Comparison of ENCODE assay signal across 11 cellular contexts in genomic region chr1:18182518-18183160, GRCh38.
DNase-seq lines count a peak whose midpoint lies in the region; TF ChIP-seq lines count a peak whose summit lies in the region.
"Had no signal": no experiment of that assay in that cellular context is flagged by ENCODE, and none has a peak within 500 bp of the region (broad histone marks: within the 10 kb centered on the region; RNA-seq: fewer than 3 reads in every experiment).

No MANE protein-coding gene starts in this region.

- POLR2A ChIA-PET in HEK293 (lab: Yijun Ruan, JAX) = no interaction called here

- no peaks in the 10 kb centered on the region for H3K36me3 ChIP-seq in HEK293 (ENCODE audit: control insufficient read depth in 2 of 2, insufficient read depth in 1 of 2, low read length in 2 of 2)
- no peaks in the 10 kb centered on the region for H3K36me3 ChIP-seq in ascending aorta
- no peaks in the 10 kb centered on the region for H3K36me3 ChIP-seq in mesendoderm (ENCODE audit: control insufficient read depth, insufficient read depth, low read length)
- H3K36me3 ChIP-seq: prostate gland had no signal

- intact Hi-C loops in ascending aorta (cut with DNase I) (no loop called here), dorsolateral prefrontal cortex (cut with DNase I) (no loop called here)

- TF ChIP-seq CTCF in HEK293 (tag by site-specific recombination; IDR thresholded peaks at IDR 0.05) (no peak), ascending aorta (IDR thresholded peaks at IDR 0.05) (no peak), dorsolateral prefrontal cortex (IDR thresholded peaks at IDR 0.05 in 54 of 56, conservative IDR thresholded peaks at IDR 0.05 in 2 of 56; ENCODE audit: low read depth in 1 of 56, partially characterized antibody in 56 of 56) (no peak)

- H4K8ac ChIP-seq in mesendoderm (ENCODE audit: low read depth, low read length) = no peak overlapping the region

- H3K4me3 ChIP-seq in HEK293 (ENCODE audit: low read depth, low read length) (no peak overlapping the region), ascending aorta (no peak overlapping the region), mesendoderm (ENCODE audit: low read length) (no peak overlapping the region), dorsolateral prefrontal cortex (no peak overlapping the region)
- H3K4me3 ChIP-seq: prostate gland had no signal

- H4K5ac ChIP-seq in mesendoderm (ENCODE audit: low read length) = no peak overlapping the region

- H3K27ac ChIP-seq in HEK293 (ENCODE audit: extremely low read depth, low read depth, low read length) (no peak overlapping the region), ascending aorta (no peak overlapping the region), mesendoderm (ENCODE audit: low read depth, low read length) (no peak overlapping the region), dorsolateral prefrontal cortex (no peak overlapping the region)
- H3K27ac ChIP-seq: prostate gland had no signal

- H3K79me1 ChIP-seq in mesendoderm (ENCODE audit: low read length) = no peaks in the 10 kb centered on the region

- H3K23ac ChIP-seq in mesendoderm (ENCODE audit: low read length) = no peak overlapping the region

- no peak overlapping the region for H2AK5ac ChIP-seq in mesendoderm (ENCODE audit: low read length)

- H3K18ac ChIP-seq in mesendoderm (ENCODE audit: low read length) = no peak overlapping the region

- CTCF ChIA-PET in HEK293 (lab: Yijun Ruan, JAX) = interaction anchor here (0.5 to 0.6 kb wide), 2 partner anchors 30 to 52 kb away, joined by 3 to 4 read pairs; no protein-coding TSS in a partner anchor

- WGBS in mesendoderm (ENCODE audit: extremely low coverage, insufficient coverage, low lambda C conversion rate) = no CpG with 5 or more reads among the region's 10 CpGs

- H3K4me1 ChIP-seq in HEK293 (ENCODE audit: control insufficient read depth, insufficient read depth, low read length) = no peaks in the 10 kb centered on the region
- H3K4me1 ChIP-seq in ascending aorta = no peaks in the 10 kb centered on the region
- H3K4me1 ChIP-seq in mesendoderm (ENCODE audit: control insufficient read depth, low read depth, low read length) = peaks cover under 1% of the 10 kb centered on the region
- H3K4me1 ChIP-seq: prostate gland had no signal

- no peak overlapping the region for H2BK5ac ChIP-seq in mesendoderm (ENCODE audit: low read length)

- no peak overlapping the region for H3K4ac ChIP-seq in mesendoderm (ENCODE audit: low read depth, low read length)

- peak; percentile 49 for DNase-seq in DMS153 treated with DMSO at 0.1 percent for 48 hours (lab: John Stamatoyannopoulos, UW; ENCODE audit: unreplicated experiment)
- DNase-seq in ascending aorta (ENCODE audit: low spot score in 2 of 2) = peak; percentile 40 to 74
- DNase-seq in mesendoderm = peak; percentile 82
- DNase-seq in stimulated activated naive CD4-positive, alpha-beta T cell (lab: John Stamatoyannopoulos, UW) = no peak
- no peak for DNase-seq in dorsolateral prefrontal cortex
- DNase-seq in COLO829 (ENCODE audit: low spot score) = no peak
- DNase-seq in cerebellar nuclear complex (lab: John Stamatoyannopoulos, UW) = no peak
- DNase-seq: activated T-cell treated with anti-CD3 and anti-CD28 coated beads for 4 hours, Kasumi-1 had no signal

- H2BK15ac ChIP-seq in mesendoderm (replicated peaks; ENCODE audit: low read depth) = no peak overlapping the region

- H3K4me2 ChIP-seq in mesendoderm (ENCODE audit: low read length) = no peak overlapping the region

- H3K9me3 ChIP-seq in HEK293 (ENCODE audit: control insufficient read depth, insufficient read depth, low read depth, low read length) (no peaks in the 10 kb centered on the region), ascending aorta (no peaks in the 10 kb centered on the region)
- H3K9me3 ChIP-seq: prostate gland had no signal

- no peak overlapping the region for H3K9ac ChIP-seq in mesendoderm (ENCODE audit: low read length)

- no peak overlapping the region for H2BK120ac ChIP-seq in mesendoderm (ENCODE audit: low read depth, low read length)

- no peaks in the 10 kb centered on the region for H3K79me2 ChIP-seq in mesendoderm (ENCODE audit: control insufficient read depth, insufficient read depth, low read length)

- H3K27me3 ChIP-seq in ascending aorta = no peaks in the 10 kb centered on the region
- no peaks in the 10 kb centered on the region for H3K27me3 ChIP-seq in mesendoderm (ENCODE audit: insufficient read depth, low read length, poor library complexity)
- H3K27me3 ChIP-seq in dorsolateral prefrontal cortex = peaks cover 0 to 20% (median 0%) of the 10 kb centered on the region in 45 donors

- H3K56ac ChIP-seq in mesendoderm (ENCODE audit: low read length) = no peak overlapping the region

TF ChIP-seq in HEK293, 187 proteins besides CTCF, POLR2A, EP300 and RAD21 (continues in another document):
- TF ChIP-seq ZNF10 (tag by site-specific recombination; IDR thresholded peaks at IDR 0.05) = peak; percentile 97
- TF ChIP-seq, protein P1, sequence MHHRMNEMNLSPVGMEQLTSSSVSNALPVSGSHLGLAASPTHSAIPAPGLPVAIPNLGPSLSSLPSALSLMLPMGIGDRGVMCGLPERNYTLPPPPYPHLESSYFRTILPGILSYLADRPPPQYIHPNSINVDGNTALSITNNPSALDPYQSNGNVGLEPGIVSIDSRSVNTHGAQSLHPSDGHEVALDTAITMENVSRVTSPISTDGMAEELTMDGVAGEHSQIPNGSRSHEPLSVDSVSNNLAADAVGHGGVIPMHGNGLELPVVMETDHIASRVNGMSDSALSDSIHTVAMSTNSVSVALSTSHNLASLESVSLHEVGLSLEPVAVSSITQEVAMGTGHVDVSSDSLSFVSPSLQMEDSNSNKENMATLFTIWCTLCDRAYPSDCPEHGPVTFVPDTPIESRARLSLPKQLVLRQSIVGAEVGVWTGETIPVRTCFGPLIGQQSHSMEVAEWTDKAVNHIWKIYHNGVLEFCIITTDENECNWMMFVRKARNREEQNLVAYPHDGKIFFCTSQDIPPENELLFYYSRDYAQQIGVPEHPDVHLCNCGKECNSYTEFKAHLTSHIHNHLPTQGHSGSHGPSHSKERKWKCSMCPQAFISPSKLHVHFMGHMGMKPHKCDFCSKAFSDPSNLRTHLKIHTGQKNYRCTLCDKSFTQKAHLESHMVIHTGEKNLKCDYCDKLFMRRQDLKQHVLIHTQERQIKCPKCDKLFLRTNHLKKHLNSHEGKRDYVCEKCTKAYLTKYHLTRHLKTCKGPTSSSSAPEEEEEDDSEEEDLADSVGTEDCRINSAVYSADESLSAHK (tag by site-specific recombination; IDR thresholded peaks at IDR 0.05) = no peak
- no peak for TF ChIP-seq PBX3 (CRISPR knock-in tag; IDR thresholded peaks at IDR 0.05)
- no peak for TF ChIP-seq ZNF175 (tag by site-specific recombination; IDR thresholded peaks at IDR 0.05)
- TF ChIP-seq PATZ1 (tag by site-specific recombination; IDR thresholded peaks at IDR 0.05) = peak; percentile 54
- TF ChIP-seq, protein P2, sequence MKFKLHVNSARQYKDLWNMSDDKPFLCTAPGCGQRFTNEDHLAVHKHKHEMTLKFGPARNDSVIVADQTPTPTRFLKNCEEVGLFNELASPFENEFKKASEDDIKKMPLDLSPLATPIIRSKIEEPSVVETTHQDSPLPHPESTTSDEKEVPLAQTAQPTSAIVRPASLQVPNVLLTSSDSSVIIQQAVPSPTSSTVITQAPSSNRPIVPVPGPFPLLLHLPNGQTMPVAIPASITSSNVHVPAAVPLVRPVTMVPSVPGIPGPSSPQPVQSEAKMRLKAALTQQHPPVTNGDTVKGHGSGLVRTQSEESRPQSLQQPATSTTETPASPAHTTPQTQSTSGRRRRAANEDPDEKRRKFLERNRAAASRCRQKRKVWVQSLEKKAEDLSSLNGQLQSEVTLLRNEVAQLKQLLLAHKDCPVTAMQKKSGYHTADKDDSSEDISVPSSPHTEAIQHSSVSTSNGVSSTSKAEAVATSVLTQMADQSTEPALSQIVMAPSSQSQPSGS (tag by site-specific recombination; IDR thresholded peaks at IDR 0.05; ENCODE audit: low read depth) = peak; percentile 47; the same call in 1 of the 2 replicates
- TF ChIP-seq ZNF423 (tag by site-specific recombination; IDR thresholded peaks at IDR 0.05) = no peak
- TF ChIP-seq YY2 (tag by site-specific recombination; IDR thresholded peaks at IDR 0.05) = no peak
- TF ChIP-seq BCL11A (tag by site-specific recombination; IDR thresholded peaks at IDR 0.05; ENCODE audit: low read depth) = 0 out of 2 replicates have a peak, but pooled peaks have one; percentile 64
- peak; percentile 24; the same call in 1 of the 2 replicates for TF ChIP-seq ZIC2 (tag by site-specific recombination; IDR thresholded peaks at IDR 0.05)
- no peak for TF ChIP-seq ZNF830 (tag by site-specific recombination; IDR thresholded peaks at IDR 0.05; ENCODE audit: low read depth)
- peak; percentile 54 for TF ChIP-seq ZNF335 (tag by site-specific recombination; conservative IDR thresholded peaks at IDR 0.05)
- TF ChIP-seq SP2 (tag by site-specific recombination; IDR thresholded peaks at IDR 0.05) = no peak
- peak; percentile 61; the same call in 1 of the 2 replicates for TF ChIP-seq SP7 (tag by site-specific recombination; IDR thresholded peaks at IDR 0.05)

Comparison
In these comparisons a context has a peak if more than half of its experiments do, and no peak if none do; other contexts are left out.
1. DNase-seq: peak in DMS153 treated with DMSO at 0.1 percent for 48 hours (single experiment), ascending aorta (2 of 2) and mesendoderm (single experiment); none in stimulated activated naive CD4-positive, alpha-beta T cell (0 of 6), dorsolateral prefrontal cortex (0 of 10), COLO829 (single experiment) and cerebellar nuclear complex (0 of 2).